ENCODE assay signal across 8 cellular contexts in genomic region chr20:50165687-50166554, GRCh38. TPM values are rescaled to one million over a fixed set of nuclear protein-coding genes. Genes with fewer than 3 reads are reported as not detected.
DNase-seq lines count a peak whose midpoint lies in the region; TF ChIP-seq lines count a peak whose summit lies in the region.

No MANE protein-coding gene starts in this region.

- H3K4me2 ChIP-seq in osteoblast (ENCODE audit: insufficient read depth, low read length) = peak overlapping the region; percentile 89

- peaks cover 9% of the 10 kb centered on the region for H3K4me1 Mint-ChIP-seq in activated naive CD8-positive, alpha-beta T cell (ENCODE audit: low read depth)
- peaks cover 10% of the 10 kb centered on the region for H3K4me1 Mint-ChIP-seq in glutamatergic neuron (ENCODE audit: low read depth, unreplicated experiment)

- H3K27ac ChIP-seq in SK-N-MC = peak overlapping the region; percentile 96
- H3K27ac ChIP-seq in osteoblast (ENCODE audit: low read depth, low read length) = peak overlapping the region; percentile 95
- H3K27ac ChIP-seq in testis = peak overlapping the region; percentile 75 to 86

- H3K27ac Mint-ChIP-seq in activated naive CD8-positive, alpha-beta T cell = peak overlapping the region; percentile 42
- peak overlapping the region; percentile 71 for H3K27ac Mint-ChIP-seq in glutamatergic neuron (ENCODE audit: unreplicated experiment)

- peak overlapping the region; percentile 33 for H3K4me3 Mint-ChIP-seq in activated naive CD8-positive, alpha-beta T cell
- peak overlapping the region; percentile 81 for H3K4me3 Mint-ChIP-seq in glutamatergic neuron (ENCODE audit: unreplicated experiment)

- H3K9me3 Mint-ChIP-seq in activated naive CD8-positive, alpha-beta T cell (ENCODE audit: low read depth) = no peaks in the 10 kb centered on the region
- peaks cover 3% of the 10 kb centered on the region for H3K9me3 Mint-ChIP-seq in glutamatergic neuron (ENCODE audit: unreplicated experiment)

- no peak for TF ChIP-seq POLR2A in NB4 (IDR thresholded peaks at IDR 0.05; ENCODE audit: extremely low read depth, insufficient read length)
- TF ChIP-seq POLR2A in testis (IDR thresholded peaks at IDR 0.05) = no peak

- no peaks in the 10 kb centered on the region for H3K36me3 ChIP-seq in SK-N-MC (ENCODE audit: insufficient read depth, low read length)
- H3K36me3 ChIP-seq in osteoblast (ENCODE audit: insufficient read depth, low read length) = no peaks in the 10 kb centered on the region
- H3K36me3 ChIP-seq in testis (ENCODE audit: low read depth, missing control alignments) = no peaks in the 10 kb centered on the region

- H3K9me3 ChIP-seq in SK-N-MC (ENCODE audit: low read depth, low read length) (no peaks in the 10 kb centered on the region), osteoblast (ENCODE audit: low read depth, low read length) (no peaks in the 10 kb centered on the region), testis (no peaks in the 10 kb centered on the region)

- 5 to 7% methylated on average over 20 of the region's 20 CpGs for WGBS in testis, 2 donors

- peak overlapping the region; percentile 19 for H3K4me3 ChIP-seq in NB4 (ENCODE audit: low read depth, low read length)
- H3K4me3 ChIP-seq in SK-N-MC = peak overlapping the region; percentile 75
- H3K4me3 ChIP-seq in osteoblast (ENCODE audit: insufficient read depth, low read length) = peak overlapping the region; percentile 66
- H3K4me3 ChIP-seq in testis = peak overlapping the region in 1 of 2 donors; percentile 15

- peaks cover 28% of the 10 kb centered on the region for H3K4me1 ChIP-seq in osteoblast (ENCODE audit: insufficient read depth, low read length)
- peaks cover 13% of the 10 kb centered on the region for H3K4me1 ChIP-seq in testis

- peak; percentile 98 for DNase-seq in ELF-1 (ENCODE audit: low read depth, low spot score)
- DNase-seq in HCEC 1CT = peak; percentile 100
- peak; percentile 96 for DNase-seq in NB4 (ENCODE audit: low read depth)
- peak; percentile 99 for DNase-seq in SK-N-MC (ENCODE audit: low read depth, low spot score)
- peak; percentile 69 for DNase-seq in glutamatergic neuron
- peak; percentile 98 for DNase-seq in osteoblast (ENCODE audit: insufficient read length, low spot score, missing footprints)
- peak; percentile 97 for DNase-seq in testis

- TF ChIP-seq CTCF in NB4 (IDR thresholded peaks at IDR 0.05; ENCODE audit: low read depth, low read length) (no peak), glutamatergic neuron (IDR thresholded peaks at IDR 0.05; ENCODE audit: partially characterized antibody, unreplicated experiment) (no peak), osteoblast (IDR thresholded peaks at IDR 0.05; ENCODE audit: extremely low read depth, low read depth, low read length) (no peak), testis (IDR thresholded peaks at IDR 0.05) (no peak)

- intact Hi-C loops in testis (cut with DNase I; ENCODE audit: low total_unique reads) = loop anchor here (5.0 kb wide), 1 partner anchor 44 kb away; no protein-coding TSS in a partner anchor

- H3K27me3 Mint-ChIP-seq in activated naive CD8-positive, alpha-beta T cell = no peaks in the 10 kb centered on the region
- peaks cover 3% of the 10 kb centered on the region for H3K27me3 Mint-ChIP-seq in glutamatergic neuron (ENCODE audit: unreplicated experiment)

- no peaks in the 10 kb centered on the region for H3K36me3 Mint-ChIP-seq in activated naive CD8-positive, alpha-beta T cell
- H3K36me3 Mint-ChIP-seq in glutamatergic neuron (ENCODE audit: unreplicated experiment) = no peaks in the 10 kb centered on the region

- no peaks in the 10 kb centered on the region for H3K79me2 ChIP-seq in osteoblast (ENCODE audit: insufficient read depth, low read length)

- H3K9ac ChIP-seq in SK-N-MC (ENCODE audit: insufficient read length) = peak overlapping the region; percentile 74

- no peaks in the 10 kb centered on the region for H4K20me1 ChIP-seq in osteoblast (ENCODE audit: insufficient read depth, low read length)

- H3K27me3 ChIP-seq in osteoblast (ENCODE audit: insufficient read depth, low read length) (no peaks in the 10 kb centered on the region), testis (no peaks in the 10 kb centered on the region)

- peak overlapping the region; percentile 64 for H2AFZ ChIP-seq in osteoblast (ENCODE audit: low read length)

RNA-seq across cellular contexts. Expression of gene PEDS1, which starts 12.4 kb away (rescaled TPM):
- total RNA-seq in glutamatergic neuron (ENCODE audit: unreplicated experiment) = 29.3 TPM
- 33.3 and 37.6 TPM in 2 replicates for total RNA-seq in osteoblast
- total RNA-seq in testis = 10 to 100 TPM; 40.1 to 45.5 TPM
- polyA plus RNA-seq in testis (ENCODE audit: insufficient read depth, low read depth, low replicate concordance) = 39.3 TPM

RNA-seq across cellular contexts. Expression of gene CEBPB, which starts 24.7 kb away (rescaled TPM):
- total RNA-seq in glutamatergic neuron (ENCODE audit: unreplicated experiment) = 11.3 TPM
- 75.7 and 79.3 TPM in 2 replicates for total RNA-seq in osteoblast
- 10 to 100 TPM; 25.9 to 40.0 TPM for total RNA-seq in testis
- 11.3 TPM for polyA plus RNA-seq in testis (ENCODE audit: insufficient read depth, low read depth, low replicate concordance)

RNA-seq across cellular contexts. Expression of gene UBE2V1, which starts 53.0 kb away (rescaled TPM):
- total RNA-seq in glutamatergic neuron (ENCODE audit: unreplicated experiment) (149 TPM), osteoblast (90.8 and 100 TPM in 2 replicates), testis (10 to 100 TPM; 78.1 to 80.5 TPM)
- 121 TPM for polyA plus RNA-seq in testis (ENCODE audit: insufficient read depth, low read depth, low replicate concordance)
